ENCODE assay signal across 13 cellular contexts in the genomic region with DNA sequence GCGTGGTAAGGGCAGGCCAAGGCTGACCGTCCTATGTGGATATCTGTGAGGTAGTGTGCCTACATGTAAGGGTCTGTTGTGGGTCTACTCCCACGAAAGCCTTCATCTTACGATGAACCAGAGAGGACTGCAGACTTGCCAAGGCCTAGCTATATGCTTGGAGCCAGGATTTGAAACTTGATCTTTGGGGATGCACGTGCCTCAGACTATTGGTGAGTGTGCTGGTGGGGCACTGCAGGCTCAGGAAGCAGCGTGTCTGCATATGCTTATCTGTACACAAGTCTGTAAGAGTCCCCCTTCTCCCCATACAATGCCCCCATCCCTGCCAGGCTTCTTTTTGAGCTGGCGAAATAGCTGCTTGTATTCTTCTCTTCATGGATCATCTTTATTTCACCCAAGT. TPM values are rescaled to one million over a fixed set of nuclear protein-coding genes. Genes with fewer than 3 reads are reported as not detected.
DNase-seq lines count a peak whose midpoint lies in the region; ATAC-seq and TF ChIP-seq lines count a peak whose summit lies in the region.
"Had no signal": no experiment of that assay in that cellular context is flagged by ENCODE, and none has a peak within 500 bp of the region (broad histone marks: within the 10 kb centered on the region; RNA-seq: fewer than 3 reads in every experiment).

No MANE protein-coding gene starts in this region.

- H3K9me3 Mint-ChIP-seq in activated naive CD4-positive, alpha-beta T cell treated with anti-CD3 and anti-CD28 coated beads for 36 hours: no peaks in the 10 kb centered on the region
- H3K9me3 Mint-ChIP-seq in activated B cell treated with CpG ODN at 0.5 μM for 24 hours: no peaks in the 10 kb centered on the region
- H3K9me3 Mint-ChIP-seq in stimulated activated naive B cell treated with anti-CD40 and anti-IgM and Interleukin-4, amounts not matched to agents 10 μg/mL and 1 μg/mL and 100 μg/mL, for 72 hours: no peaks in the 10 kb centered on the region

- H3K36me3 Mint-ChIP-seq in activated naive CD4-positive, alpha-beta T cell treated with anti-CD3 and anti-CD28 coated beads for 36 hours (ENCODE audit: low read depth): peaks cover 15% of the 10 kb centered on the region
- H3K36me3 Mint-ChIP-seq in activated B cell treated with CpG ODN at 0.5 μM for 24 hours (ENCODE audit: low read depth): peaks cover 8% of the 10 kb centered on the region
- H3K36me3 Mint-ChIP-seq in stimulated activated naive B cell treated with anti-CD40 and anti-IgM and Interleukin-4, amounts not matched to agents 10 μg/mL and 1 μg/mL and 100 μg/mL, for 72 hours: peaks cover 9 to 37% of the 10 kb centered on the region in 2 donors

- CTCF ChIA-PET in activated naive CD4-positive, alpha-beta T cell treated with anti-CD3 and anti-CD28 coated beads for 36 hours (lab: Charles Lee): interaction anchor here (0.6 to 7.1 kb wide), 8 partner anchors 10 to 380 kb away, joined by 3 to 77 read pairs (median 5); partner anchors contain the start of gene PLCG1
- CTCF ChIA-PET in activated B cell treated with CpG ODN at 0.5 μM for 24 hours (lab: Charles Lee): interaction anchor here (2.1 to 4.6 kb wide), 3 partner anchors 17 to 185 kb away, joined by 8 to 24 read pairs (median 17); partner anchors contain the start of gene LPIN3

- TF ChIP-seq CTCF in activated B cell treated with CpG ODN at 0.5 μM for 24 hours (IDR thresholded peaks at IDR 0.05): no peak

- DNase-seq in activated naive CD4-positive, alpha-beta T cell treated with anti-CD3 and anti-CD28 coated beads for 36 hours: no peak
- DNase-seq in activated naive CD4-positive, alpha-beta T cell treated with Interleukin-2 at 50 U/mL for 16 hours: no peak
- DNase-seq in activated B cell treated with CpG ODN at 0.5 μM for 24 hours (no peak), fibroblast of peridontal ligament (ENCODE audit: extremely low read depth) (peak; percentile 35), GM19240 (ENCODE audit: insufficient read length, low spot score) (no peak), kidney glomerular epithelial cell (lab: John Stamatoyannopoulos, UW) (no peak)
- no peak for DNase-seq in stimulated activated naive B cell treated with anti-CD40 and anti-IgM and Interleukin-4, amounts not matched to agents 10 μg/mL and 1 μg/mL and 100 μg/mL, for 72 hours
- DNase-seq in central memory CD4-positive, alpha-beta T cell: no peak
- DNase-seq: activated T-cell treated with anti-CD3 and anti-CD28 coated beads for 4 hours, mesenchymal stem cell, NCI-H1048, occipital lobe, SJCRH30 had no signal

- POLR2A ChIA-PET in activated B cell treated with CpG ODN at 0.5 μM for 24 hours (lab: Charles Lee): interaction anchor here (0.6 to 1.8 kb wide), 3 partner anchors 17 to 175 kb away, joined by 3 to 9 read pairs (median 3); partner anchors contain the start of gene PLCG1

- intact Hi-C loops in activated naive CD4-positive, alpha-beta T cell treated with anti-CD3 and anti-CD28 coated beads for 36 hours (cut with micrococcal nuclease): loop anchor here (5.0 kb wide), 4 partner anchors 108 to 462 kb away; partner anchors contain the start of genes CHD6 and ZHX3
- intact Hi-C loops in activated B cell treated with CpG ODN at 0.5 μM for 24 hours (cut with micrococcal nuclease): no loop called here

- H3K27me3 Mint-ChIP-seq in activated naive CD4-positive, alpha-beta T cell treated with anti-CD3 and anti-CD28 coated beads for 36 hours (ENCODE audit: low read depth): no peaks in the 10 kb centered on the region
- H3K27me3 Mint-ChIP-seq in activated B cell treated with CpG ODN at 0.5 μM for 24 hours: no peaks in the 10 kb centered on the region
- peaks cover 0 to 2% of the 10 kb centered on the region in 2 donors for H3K27me3 Mint-ChIP-seq in stimulated activated naive B cell treated with anti-CD40 and anti-IgM and Interleukin-4, amounts not matched to agents 10 μg/mL and 1 μg/mL and 100 μg/mL, for 72 hours

- H3K4me3 Mint-ChIP-seq in activated naive CD4-positive, alpha-beta T cell treated with anti-CD3 and anti-CD28 coated beads for 36 hours: no peak overlapping the region
- H3K4me3 Mint-ChIP-seq in activated B cell treated with CpG ODN at 0.5 μM for 24 hours: no peak overlapping the region
- no peak overlapping the region for H3K4me3 Mint-ChIP-seq in stimulated activated naive B cell treated with anti-CD40 and anti-IgM and Interleukin-4, amounts not matched to agents 10 μg/mL and 1 μg/mL and 100 μg/mL, for 72 hours

- peak overlapping the region; percentile 94 for H3K27ac Mint-ChIP-seq in activated naive CD4-positive, alpha-beta T cell treated with anti-CD3 and anti-CD28 coated beads for 36 hours
- peak overlapping the region; percentile 80 for H3K27ac Mint-ChIP-seq in activated B cell treated with CpG ODN at 0.5 μM for 24 hours
- peak overlapping the region; percentile 14 for H3K27ac Mint-ChIP-seq in stimulated activated naive B cell treated with anti-CD40 and anti-IgM and Interleukin-4, amounts not matched to agents 10 μg/mL and 1 μg/mL and 100 μg/mL, for 72 hours

- peaks cover 95% of the 10 kb centered on the region for H3K4me1 Mint-ChIP-seq in activated naive CD4-positive, alpha-beta T cell treated with anti-CD3 and anti-CD28 coated beads for 36 hours (ENCODE audit: low read depth)
- H3K4me1 Mint-ChIP-seq in activated B cell treated with CpG ODN at 0.5 μM for 24 hours: peaks cover 72% of the 10 kb centered on the region
- H3K4me1 Mint-ChIP-seq in stimulated activated naive B cell treated with anti-CD40 and anti-IgM and Interleukin-4, amounts not matched to agents 10 μg/mL and 1 μg/mL and 100 μg/mL, for 72 hours: peaks cover 57 to 66% of the 10 kb centered on the region in 2 donors

- ATAC-seq in activated B cell treated with CpG ODN at 0.5 μM for 24 hours (ENCODE audit: low read depth): no peak
- no peak for ATAC-seq in stimulated activated naive B cell treated with anti-CD40 and anti-IgM and Interleukin-4, amounts not matched to agents 10 μg/mL and 1 μg/mL and 100 μg/mL, for 72 hours (replicated peaks)

RNA-seq across cellular contexts. Expression of gene PLCG1, which starts 17.9 kb away (rescaled TPM):
- total RNA-seq in activated naive CD4-positive, alpha-beta T cell treated with anti-CD3 and anti-CD28 coated beads for 36 hours: 100 to 1,000 TPM; 117 to 136 TPM
- 61.1 and 61.8 TPM in 2 replicates for total RNA-seq in activated B cell treated with CpG ODN at 0.5 μM for 24 hours

Comparison
In these comparisons a context has a peak if more than half of its experiments do, and no peak if none do; other contexts are left out.
1. H3K27ac Mint-ChIP-seq: peak in every context shown above with its lines; median percentile 94 in activated naive CD4-positive, alpha-beta T cell treated with anti-CD3 and anti-CD28 coated beads for 36 hours; 80 in activated B cell treated with CpG ODN at 0.5 μM for 24 hours; 14 in stimulated activated naive B cell treated with anti-CD40 and anti-IgM and Interleukin-4, amounts not matched to agents 10 μg/mL and 1 μg/mL and 100 μg/mL, for 72 hours.